In the genomic region with DNA sequence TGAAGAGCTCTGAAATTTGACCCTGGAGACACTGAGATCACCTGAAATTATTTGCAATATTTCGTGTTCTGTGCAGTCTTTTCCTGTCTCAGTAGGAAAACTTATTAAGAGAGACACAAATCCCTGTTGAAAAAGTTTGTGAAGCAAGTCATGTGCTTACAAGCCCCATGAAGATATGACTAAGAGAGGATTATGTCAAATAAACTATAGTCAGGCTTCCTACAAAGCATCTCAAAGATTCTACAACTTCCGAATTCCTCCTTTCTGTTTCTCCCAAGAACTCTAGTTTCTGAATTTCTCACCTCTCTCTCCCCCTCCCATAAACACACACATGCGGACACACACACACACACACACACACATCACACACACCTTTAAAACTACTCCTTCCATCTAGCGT, we compare ENCODE assay signal across 14 cellular contexts.
DNase-seq lines count a peak whose midpoint lies in the region; TF ChIP-seq lines count a peak whose summit lies in the region.
"Had no signal": no experiment of that assay in that cellular context is flagged by ENCODE, and none has a peak within 500 bp of the region (broad histone marks: within the 10 kb centered on the region; RNA-seq: fewer than 3 reads in every experiment).

No MANE protein-coding gene starts in this region.

- no peaks in the 10 kb centered on the region for H3K36me3 ChIP-seq in smooth muscle cell (ENCODE audit: low read depth)
- no peaks in the 10 kb centered on the region for H3K36me3 ChIP-seq in transverse colon

- no peaks in the 10 kb centered on the region for H4K20me1 ChIP-seq in smooth muscle cell (ENCODE audit: low read depth)

- no peaks in the 10 kb centered on the region for H3K27me3 ChIP-seq in smooth muscle cell (ENCODE audit: low read depth)
- no peaks in the 10 kb centered on the region for H3K27me3 ChIP-seq in transverse colon

- peak overlapping the region; percentile 65 for H3K4me2 ChIP-seq in smooth muscle cell

- peaks cover 29% of the 10 kb centered on the region for H3K4me1 Mint-ChIP-seq in nephron progenitor cell
- H3K4me1 Mint-ChIP-seq: CD4-positive, alpha-beta memory T cell had no signal

- no peak overlapping the region for H3K9ac ChIP-seq in smooth muscle cell (ENCODE audit: low read depth)
- H3K9ac ChIP-seq: GM23248 had no signal

- peaks cover 4% of the 10 kb centered on the region for H3K4me1 ChIP-seq in smooth muscle cell (ENCODE audit: low read depth)
- H3K4me1 ChIP-seq in transverse colon, result no peaks in the 10 kb centered on the region
- H3K4me1 ChIP-seq: Caco-2 had no signal

- intact Hi-C loops in transverse colon (cut with DNase I; ENCODE audit: low total_unique reads), result no loop called here

- no peak overlapping the region for H2AFZ ChIP-seq in smooth muscle cell (ENCODE audit: low read depth)
- H2AFZ ChIP-seq: GM23248 had no signal

- TF ChIP-seq CTCF in epithelial cell of esophagus (IDR thresholded peaks at IDR 0.05; ENCODE audit: insufficient read depth, low read depth, low read length, missing control alignments) (no peak), nephron progenitor cell (IDR thresholded peaks at IDR 0.05) (no peak), smooth muscle cell (IDR thresholded peaks at IDR 0.05; ENCODE audit: borderline replicate concordance, insufficient read depth, poor library complexity, severe bottlenecking) (no peak), foreskin fibroblast (IDR thresholded peaks at IDR 0.05; ENCODE audit: low read depth, low read length) (no peak), transverse colon (IDR thresholded peaks at IDR 0.05) (no peak)

- DNase-seq in epithelial cell of esophagus (ENCODE audit: low read depth) (peak; percentile 29), nephron progenitor cell (no peak), smooth muscle cell (lab: John Stamatoyannopoulos, UW; ENCODE audit: unreplicated experiment) (no peak), foreskin fibroblast (no peak), transverse colon (no peak), HCEC 1CT (no peak)
- DNase-seq: C1 segment of cervical spinal cord; Caco-2; CD4-positive, alpha-beta memory T cell; DMS153; DND-41; GM23248; H7 had no signal

- H3K27ac Mint-ChIP-seq in nephron progenitor cell, result peak overlapping the region; percentile 7
- H3K27ac Mint-ChIP-seq: CD4-positive, alpha-beta memory T cell had no signal

- no peak for TF ChIP-seq POLR2A in transverse colon (IDR thresholded peaks at IDR 0.05)

- H3K79me2 ChIP-seq in smooth muscle cell (ENCODE audit: low read depth), result no peaks in the 10 kb centered on the region

- H3K9me3 ChIP-seq in smooth muscle cell (replicated peaks; ENCODE audit: low read depth), result no peaks in the 10 kb centered on the region
- H3K9me3 ChIP-seq in transverse colon, result no peaks in the 10 kb centered on the region
- H3K9me3 ChIP-seq: Caco-2 had no signal

- H3F3A ChIP-seq in smooth muscle cell (ENCODE audit: low read depth), result peaks cover 11% of the 10 kb centered on the region

- H3K4me3 ChIP-seq in epithelial cell of esophagus (ENCODE audit: low read length) (no peak overlapping the region), smooth muscle cell (no peak overlapping the region), foreskin fibroblast (ENCODE audit: low read depth in 1 of 2, low read length in 2 of 2) (no peak overlapping the region), transverse colon (no peak overlapping the region)
- H3K4me3 ChIP-seq: GM12878, GM23248 had no signal

- in situ Hi-C loops in transverse colon (cut with MboI; ENCODE audit: low pct_ligation_motif_present in 1 of 4, low pct_unique_long_range_greater_than_20kb in 1 of 4, low sequenced_read_pairs in 3 of 4), result no loop called here

- no peak for TF ChIP-seq EP300 in transverse colon (IDR thresholded peaks at IDR 0.05; ENCODE audit: low read depth)

- H3K27ac ChIP-seq in smooth muscle cell (ENCODE audit: low read depth), result peak overlapping the region; percentile 66
- no peak overlapping the region for H3K27ac ChIP-seq in transverse colon
- H3K27ac ChIP-seq: GM23248 had no signal

- no peaks in the 10 kb centered on the region for H3K36me3 Mint-ChIP-seq in nephron progenitor cell (ENCODE audit: low read depth)
- H3K36me3 Mint-ChIP-seq: CD4-positive, alpha-beta memory T cell had no signal

- no peaks in the 10 kb centered on the region for H3K27me3 Mint-ChIP-seq in nephron progenitor cell (ENCODE audit: low read depth, poor library complexity)
- H3K27me3 Mint-ChIP-seq: CD4-positive, alpha-beta memory T cell had no signal

- H3K9me3 Mint-ChIP-seq in nephron progenitor cell, result no peaks in the 10 kb centered on the region

- WGBS in smooth muscle cell (ENCODE audit: low lambda C conversion rate), result 46% methylated on average over 4 of the region's 4 CpGs
- 82 to 89% methylated on average over 4 of the region's 4 CpGs for WGBS in transverse colon (ENCODE audit: low coverage in 1 of 2), 2 donors

- no peak overlapping the region for H3K4me3 Mint-ChIP-seq in nephron progenitor cell
- H3K4me3 Mint-ChIP-seq: CD4-positive, alpha-beta memory T cell had no signal
